1 cellular context compared by ENCODE assay signal in genomic region chr12:125100551-125101434, GRCh38.
TF ChIP-seq lines count a peak whose summit lies in the region.

No MANE protein-coding gene starts in this region.

TF ChIP-seq in HepG2, 621 proteins besides CTCF, POLR2A, EP300 and RAD21 (continued from another document and continues in another):
- TF ChIP-seq ZNF589 (CRISPR knock-in tag; conservative IDR thresholded peaks at IDR 0.05) (no peak), SOX5 (CRISPR knock-in tag; IDR thresholded peaks at IDR 0.05; ENCODE audit: borderline replicate concordance) (no peak), TOE1 (CRISPR knock-in tag; IDR thresholded peaks at IDR 0.05) (no peak), ZC3H13 (CRISPR knock-in tag; IDR thresholded peaks at IDR 0.05) (no peak), ZNF263 (CRISPR knock-in tag; IDR thresholded peaks at IDR 0.05) (no peak), NR2C2 (CRISPR knock-in tag; IDR thresholded peaks at IDR 0.05; ENCODE audit: borderline replicate concordance) (no peak), SATB2 (CRISPR knock-in tag; IDR thresholded peaks at IDR 0.05) (0 out of 2 replicates have a peak, but pooled peaks have one; percentile 78), GABPB1 (CRISPR knock-in tag; IDR thresholded peaks at IDR 0.05) (no peak), NCOR1 (IDR thresholded peaks at IDR 0.05; ENCODE audit: borderline replicate concordance, low read length) (0 out of 2 replicates have a peak, but pooled peaks have one; percentile 21), RELA (CRISPR knock-in tag; IDR thresholded peaks at IDR 0.05) (no peak), NCOA1 (CRISPR knock-in tag; IDR thresholded peaks at IDR 0.05) (no peak), SOX13 (IDR thresholded peaks at IDR 0.05) (no peak), SOX13 (CRISPR knock-in tag; conservative IDR thresholded peaks at IDR 0.05 in 1 of 2, IDR thresholded peaks at IDR 0.05 in 1 of 2) (peak in 1 of 2 experiments; percentile 9; a peak in 1 of 4 replicates), KDM3A (CRISPR knock-in tag; IDR thresholded peaks at IDR 0.05; ENCODE audit: low read depth) (no peak), ZIK1 (CRISPR knock-in tag; IDR thresholded peaks at IDR 0.05; ENCODE audit: borderline replicate concordance, low read depth) (no peak), TBX2 (CRISPR knock-in tag; IDR thresholded peaks at IDR 0.05; ENCODE audit: borderline replicate concordance) (0 out of 2 replicates have a peak, but pooled peaks have one; percentile 18), ZBTB7B (CRISPR knock-in tag; IDR thresholded peaks at IDR 0.05) (no peak; the same call in 1 of the 2 replicates), TSC22D2 (CRISPR knock-in tag; IDR thresholded peaks at IDR 0.05; ENCODE audit: borderline replicate concordance) (no peak), FOXC1 (CRISPR knock-in tag; IDR thresholded peaks at IDR 0.05; ENCODE audit: borderline replicate concordance) (no peak), ZNF850 (CRISPR knock-in tag; conservative IDR thresholded peaks at IDR 0.05) (no peak), PATZ1 (CRISPR knock-in tag; IDR thresholded peaks at IDR 0.05) (no peak), NCOA5 (CRISPR knock-in tag; IDR thresholded peaks at IDR 0.05) (no peak), SRY (CRISPR knock-in tag; IDR thresholded peaks at IDR 0.05) (no peak), MTA3 (CRISPR knock-in tag; IDR thresholded peaks at IDR 0.05) (no peak), EZH2 (conservative IDR thresholded peaks at IDR 0.05; ENCODE audit: low read depth, low read length) (no peak), BRCA1 (CRISPR knock-in tag; IDR thresholded peaks at IDR 0.05) (no peak), CREM (IDR thresholded peaks at IDR 0.05) (no peak), CREM (CRISPR knock-in tag; IDR thresholded peaks at IDR 0.05) (no peak), MTF2 (CRISPR knock-in tag; IDR thresholded peaks at IDR 0.05; ENCODE audit: borderline replicate concordance) (no peak), ZFP62 (CRISPR knock-in tag; IDR thresholded peaks at IDR 0.05) (no peak), TCF7 (IDR thresholded peaks at IDR 0.05; ENCODE audit: low read depth) (no peak), JARID2 (CRISPR knock-in tag; IDR thresholded peaks at IDR 0.05; ENCODE audit: insufficient replicate concordance) (no peak), RXRA (CRISPR knock-in tag; IDR thresholded peaks at IDR 0.05) (no peak), ZNF577 (CRISPR knock-in tag; IDR thresholded peaks at IDR 0.05; ENCODE audit: borderline replicate concordance, low read depth) (no peak), ZNF607 (CRISPR knock-in tag; IDR thresholded peaks at IDR 0.05; ENCODE audit: borderline replicate concordance) (no peak), ZNF44 (CRISPR knock-in tag; IDR thresholded peaks at IDR 0.05) (no peak), MXI1 (IDR thresholded peaks at IDR 0.05; ENCODE audit: borderline replicate concordance, low read depth, low read length) (no peak), TOPORS (CRISPR knock-in tag; IDR thresholded peaks at IDR 0.05) (no peak), GABPA (IDR thresholded peaks at IDR 0.05; ENCODE audit: low read depth, low read length) (no peak), GABPA (CRISPR knock-in tag; IDR thresholded peaks at IDR 0.05; ENCODE audit: low read depth) (no peak), ZNF644 (CRISPR knock-in tag; IDR thresholded peaks at IDR 0.05; ENCODE audit: low read depth) (0 out of 2 replicates have a peak, but pooled peaks have one; percentile 49), MLLT10 (CRISPR knock-in tag; IDR thresholded peaks at IDR 0.05) (no peak), ZFAT (CRISPR knock-in tag; conservative IDR thresholded peaks at IDR 0.05) (no peak), ZSCAN25 (CRISPR knock-in tag; IDR thresholded peaks at IDR 0.05) (no peak)
- TF ChIP-seq, protein P1, sequence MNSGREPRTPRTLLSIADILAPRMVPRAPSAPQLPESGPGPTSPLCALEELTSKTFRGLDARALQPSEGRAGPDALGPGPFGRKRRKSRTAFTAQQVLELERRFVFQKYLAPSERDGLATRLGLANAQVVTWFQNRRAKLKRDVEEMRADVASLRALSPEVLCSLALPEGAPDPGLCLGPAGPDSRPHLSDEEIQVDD (CRISPR knock-in tag; IDR thresholded peaks at IDR 0.05; ENCODE audit: borderline replicate concordance) = no peak
- TF ChIP-seq, protein P2, sequence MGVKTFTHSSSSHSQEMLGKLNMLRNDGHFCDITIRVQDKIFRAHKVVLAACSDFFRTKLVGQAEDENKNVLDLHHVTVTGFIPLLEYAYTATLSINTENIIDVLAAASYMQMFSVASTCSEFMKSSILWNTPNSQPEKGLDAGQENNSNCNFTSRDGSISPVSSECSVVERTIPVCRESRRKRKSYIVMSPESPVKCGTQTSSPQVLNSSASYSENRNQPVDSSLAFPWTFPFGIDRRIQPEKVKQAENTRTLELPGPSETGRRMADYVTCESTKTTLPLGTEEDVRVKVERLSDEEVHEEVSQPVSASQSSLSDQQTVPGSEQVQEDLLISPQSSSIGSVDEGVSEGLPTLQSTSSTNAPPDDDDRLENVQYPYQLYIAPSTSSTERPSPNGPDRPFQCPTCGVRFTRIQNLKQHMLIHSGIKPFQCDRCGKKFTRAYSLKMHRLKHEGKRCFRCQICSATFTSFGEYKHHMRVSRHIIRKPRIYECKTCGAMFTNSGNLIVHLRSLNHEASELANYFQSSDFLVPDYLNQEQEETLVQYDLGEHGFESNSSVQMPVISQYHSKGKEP (CRISPR knock-in tag; IDR thresholded peaks at IDR 0.05) = no peak
- TF ChIP-seq, protein P3, sequence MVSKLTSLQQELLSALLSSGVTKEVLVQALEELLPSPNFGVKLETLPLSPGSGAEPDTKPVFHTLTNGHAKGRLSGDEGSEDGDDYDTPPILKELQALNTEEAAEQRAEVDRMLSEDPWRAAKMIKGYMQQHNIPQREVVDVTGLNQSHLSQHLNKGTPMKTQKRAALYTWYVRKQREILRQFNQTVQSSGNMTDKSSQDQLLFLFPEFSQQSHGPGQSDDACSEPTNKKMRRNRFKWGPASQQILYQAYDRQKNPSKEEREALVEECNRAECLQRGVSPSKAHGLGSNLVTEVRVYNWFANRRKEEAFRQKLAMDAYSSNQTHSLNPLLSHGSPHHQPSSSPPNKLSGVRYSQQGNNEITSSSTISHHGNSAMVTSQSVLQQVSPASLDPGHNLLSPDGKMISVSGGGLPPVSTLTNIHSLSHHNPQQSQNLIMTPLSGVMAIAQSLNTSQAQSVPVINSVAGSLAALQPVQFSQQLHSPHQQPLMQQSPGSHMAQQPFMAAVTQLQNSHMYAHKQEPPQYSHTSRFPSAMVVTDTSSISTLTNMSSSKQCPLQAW (CRISPR knock-in tag; IDR thresholded peaks at IDR 0.05) = no peak
- TF ChIP-seq, protein P4, sequence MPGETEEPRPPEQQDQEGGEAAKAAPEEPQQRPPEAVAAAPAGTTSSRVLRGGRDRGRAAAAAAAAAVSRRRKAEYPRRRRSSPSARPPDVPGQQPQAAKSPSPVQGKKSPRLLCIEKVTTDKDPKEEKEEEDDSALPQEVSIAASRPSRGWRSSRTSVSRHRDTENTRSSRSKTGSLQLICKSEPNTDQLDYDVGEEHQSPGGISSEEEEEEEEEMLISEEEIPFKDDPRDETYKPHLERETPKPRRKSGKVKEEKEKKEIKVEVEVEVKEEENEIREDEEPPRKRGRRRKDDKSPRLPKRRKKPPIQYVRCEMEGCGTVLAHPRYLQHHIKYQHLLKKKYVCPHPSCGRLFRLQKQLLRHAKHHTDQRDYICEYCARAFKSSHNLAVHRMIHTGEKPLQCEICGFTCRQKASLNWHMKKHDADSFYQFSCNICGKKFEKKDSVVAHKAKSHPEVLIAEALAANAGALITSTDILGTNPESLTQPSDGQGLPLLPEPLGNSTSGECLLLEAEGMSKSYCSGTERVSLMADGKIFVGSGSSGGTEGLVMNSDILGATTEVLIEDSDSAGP (CRISPR knock-in tag; IDR thresholded peaks at IDR 0.05; ENCODE audit: borderline replicate concordance) = no peak
- TF ChIP-seq, protein P5, sequence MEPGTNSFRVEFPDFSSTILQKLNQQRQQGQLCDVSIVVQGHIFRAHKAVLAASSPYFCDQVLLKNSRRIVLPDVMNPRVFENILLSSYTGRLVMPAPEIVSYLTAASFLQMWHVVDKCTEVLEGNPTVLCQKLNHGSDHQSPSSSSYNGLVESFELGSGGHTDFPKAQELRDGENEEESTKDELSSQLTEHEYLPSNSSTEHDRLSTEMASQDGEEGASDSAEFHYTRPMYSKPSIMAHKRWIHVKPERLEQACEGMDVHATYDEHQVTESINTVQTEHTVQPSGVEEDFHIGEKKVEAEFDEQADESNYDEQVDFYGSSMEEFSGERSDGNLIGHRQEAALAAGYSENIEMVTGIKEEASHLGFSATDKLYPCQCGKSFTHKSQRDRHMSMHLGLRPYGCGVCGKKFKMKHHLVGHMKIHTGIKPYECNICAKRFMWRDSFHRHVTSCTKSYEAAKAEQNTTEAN (CRISPR knock-in tag; conservative IDR thresholded peaks at IDR 0.05) = 0 out of 2 replicates have a peak, but pooled peaks have one; percentile 24
- TF ChIP-seq, protein P6, sequence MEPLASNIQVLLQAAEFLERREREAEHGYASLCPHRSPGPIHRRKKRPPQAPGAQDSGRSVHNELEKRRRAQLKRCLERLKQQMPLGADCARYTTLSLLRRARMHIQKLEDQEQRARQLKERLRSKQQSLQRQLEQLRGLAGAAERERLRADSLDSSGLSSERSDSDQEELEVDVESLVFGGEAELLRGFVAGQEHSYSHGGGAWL (CRISPR knock-in tag; IDR thresholded peaks at IDR 0.05) = no peak
- TF ChIP-seq, protein P7, sequence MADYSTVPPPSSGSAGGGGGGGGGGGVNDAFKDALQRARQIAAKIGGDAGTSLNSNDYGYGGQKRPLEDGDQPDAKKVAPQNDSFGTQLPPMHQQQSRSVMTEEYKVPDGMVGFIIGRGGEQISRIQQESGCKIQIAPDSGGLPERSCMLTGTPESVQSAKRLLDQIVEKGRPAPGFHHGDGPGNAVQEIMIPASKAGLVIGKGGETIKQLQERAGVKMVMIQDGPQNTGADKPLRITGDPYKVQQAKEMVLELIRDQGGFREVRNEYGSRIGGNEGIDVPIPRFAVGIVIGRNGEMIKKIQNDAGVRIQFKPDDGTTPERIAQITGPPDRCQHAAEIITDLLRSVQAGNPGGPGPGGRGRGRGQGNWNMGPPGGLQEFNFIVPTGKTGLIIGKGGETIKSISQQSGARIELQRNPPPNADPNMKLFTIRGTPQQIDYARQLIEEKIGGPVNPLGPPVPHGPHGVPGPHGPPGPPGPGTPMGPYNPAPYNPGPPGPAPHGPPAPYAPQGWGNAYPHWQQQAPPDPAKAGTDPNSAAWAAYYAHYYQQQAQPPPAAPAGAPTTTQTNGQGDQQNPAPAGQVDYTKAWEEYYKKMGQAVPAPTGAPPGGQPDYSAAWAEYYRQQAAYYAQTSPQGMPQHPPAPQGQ (CRISPR knock-in tag; IDR thresholded peaks at IDR 0.05; ENCODE audit: borderline replicate concordance) = no peak
- TF ChIP-seq, protein P8, sequence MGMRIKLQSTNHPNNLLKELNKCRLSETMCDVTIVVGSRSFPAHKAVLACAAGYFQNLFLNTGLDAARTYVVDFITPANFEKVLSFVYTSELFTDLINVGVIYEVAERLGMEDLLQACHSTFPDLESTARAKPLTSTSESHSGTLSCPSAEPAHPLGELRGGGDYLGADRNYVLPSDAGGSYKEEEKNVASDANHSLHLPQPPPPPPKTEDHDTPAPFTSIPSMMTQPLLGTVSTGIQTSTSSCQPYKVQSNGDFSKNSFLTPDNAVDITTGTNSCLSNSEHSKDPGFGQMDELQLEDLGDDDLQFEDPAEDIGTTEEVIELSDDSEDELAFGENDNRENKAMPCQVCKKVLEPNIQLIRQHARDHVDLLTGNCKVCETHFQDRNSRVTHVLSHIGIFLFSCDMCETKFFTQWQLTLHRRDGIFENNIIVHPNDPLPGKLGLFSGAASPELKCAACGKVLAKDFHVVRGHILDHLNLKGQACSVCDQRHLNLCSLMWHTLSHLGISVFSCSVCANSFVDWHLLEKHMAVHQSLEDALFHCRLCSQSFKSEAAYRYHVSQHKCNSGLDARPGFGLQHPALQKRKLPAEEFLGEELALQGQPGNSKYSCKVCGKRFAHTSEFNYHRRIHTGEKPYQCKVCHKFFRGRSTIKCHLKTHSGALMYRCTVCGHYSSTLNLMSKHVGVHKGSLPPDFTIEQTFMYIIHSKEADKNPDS (CRISPR knock-in tag; IDR thresholded peaks at IDR 0.05) = no peak
- TF ChIP-seq, protein P9, sequence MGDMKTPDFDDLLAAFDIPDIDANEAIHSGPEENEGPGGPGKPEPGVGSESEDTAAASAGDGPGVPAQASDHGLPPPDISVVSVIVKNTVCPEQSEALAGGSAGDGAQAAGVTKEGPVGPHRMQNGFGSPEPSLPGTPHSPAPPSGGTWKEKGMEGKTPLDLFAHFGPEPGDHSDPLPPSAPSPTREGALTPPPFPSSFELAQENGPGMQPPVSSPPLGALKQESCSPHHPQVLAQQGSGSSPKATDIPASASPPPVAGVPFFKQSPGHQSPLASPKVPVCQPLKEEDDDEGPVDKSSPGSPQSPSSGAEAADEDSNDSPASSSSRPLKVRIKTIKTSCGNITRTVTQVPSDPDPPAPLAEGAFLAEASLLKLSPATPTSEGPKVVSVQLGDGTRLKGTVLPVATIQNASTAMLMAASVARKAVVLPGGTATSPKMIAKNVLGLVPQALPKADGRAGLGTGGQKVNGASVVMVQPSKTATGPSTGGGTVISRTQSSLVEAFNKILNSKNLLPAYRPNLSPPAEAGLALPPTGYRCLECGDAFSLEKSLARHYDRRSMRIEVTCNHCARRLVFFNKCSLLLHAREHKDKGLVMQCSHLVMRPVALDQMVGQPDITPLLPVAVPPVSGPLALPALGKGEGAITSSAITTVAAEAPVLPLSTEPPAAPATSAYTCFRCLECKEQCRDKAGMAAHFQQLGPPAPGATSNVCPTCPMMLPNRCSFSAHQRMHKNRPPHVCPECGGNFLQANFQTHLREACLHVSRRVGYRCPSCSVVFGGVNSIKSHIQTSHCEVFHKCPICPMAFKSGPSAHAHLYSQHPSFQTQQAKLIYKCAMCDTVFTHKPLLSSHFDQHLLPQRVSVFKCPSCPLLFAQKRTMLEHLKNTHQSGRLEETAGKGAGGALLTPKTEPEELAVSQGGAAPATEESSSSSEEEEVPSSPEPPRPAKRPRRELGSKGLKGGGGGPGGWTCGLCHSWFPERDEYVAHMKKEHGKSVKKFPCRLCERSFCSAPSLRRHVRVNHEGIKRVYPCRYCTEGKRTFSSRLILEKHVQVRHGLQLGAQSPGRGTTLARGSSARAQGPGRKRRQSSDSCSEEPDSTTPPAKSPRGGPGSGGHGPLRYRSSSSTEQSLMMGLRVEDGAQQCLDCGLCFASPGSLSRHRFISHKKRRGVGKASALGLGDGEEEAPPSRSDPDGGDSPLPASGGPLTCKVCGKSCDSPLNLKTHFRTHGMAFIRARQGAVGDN (CRISPR knock-in tag; IDR thresholded peaks at IDR 0.05) = peak; percentile 35
